Comparison of ENCODE assay signal across 8 cellular contexts in the genomic region with DNA sequence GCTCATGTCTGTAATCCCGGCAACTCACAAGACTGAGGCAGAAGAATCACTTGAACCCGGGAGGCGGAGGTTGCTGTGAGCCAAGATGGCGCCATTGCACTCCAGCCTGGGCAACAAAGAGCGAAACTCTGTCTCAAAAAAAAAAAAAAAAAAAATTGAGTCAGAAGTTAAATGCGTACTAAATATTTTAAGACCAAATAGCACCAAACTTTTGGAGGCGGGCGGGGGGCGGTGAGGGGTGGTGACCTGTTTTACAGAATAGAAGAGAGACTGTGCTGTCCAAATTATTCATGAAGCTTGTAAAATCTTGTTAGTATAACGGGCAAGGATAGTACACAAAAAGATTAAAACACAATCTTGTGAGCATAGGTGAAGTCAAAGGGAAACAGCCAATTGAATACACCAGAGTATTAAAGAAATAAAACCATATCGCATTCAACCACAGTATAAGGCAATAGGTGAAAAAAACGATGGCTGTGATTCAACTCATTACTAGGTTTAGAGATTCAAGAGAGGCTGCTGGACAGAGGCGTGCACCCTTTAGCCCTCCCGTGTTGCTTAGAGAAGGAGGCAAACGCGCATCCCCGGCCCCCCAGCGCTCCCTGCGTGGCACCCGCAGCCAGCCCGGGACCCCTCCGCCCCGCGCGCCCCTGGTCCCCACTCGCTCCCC. TPM values are rescaled to one million over a fixed set of nuclear protein-coding genes. Genes with fewer than 3 reads are reported as not detected.
A peak's percentile ranks its signal among the peaks of the same experiment; 100 is the strongest.
DNase-seq lines count a peak whose midpoint lies in the region; ATAC-seq and TF ChIP-seq lines count a peak whose summit lies in the region.

No MANE protein-coding gene starts in this region.

- H3K27ac Mint-ChIP-seq in activated naive CD4-positive, alpha-beta T cell treated with anti-CD3 and anti-CD28 coated beads, Interleukin-2, amount 10 ng/mL, durations not matched to agents 7 days and 5 days: peak overlapping the region; percentile 100

- peaks cover 36% of the 10 kb centered on the region for H3K36me3 ChIP-seq in HUES6 (ENCODE audit: control insufficient read depth, insufficient read depth, low read length)
- H3K36me3 ChIP-seq in right atrium auricular region: peaks cover 23% of the 10 kb centered on the region
- H3K36me3 ChIP-seq in skeletal muscle satellite cell (ENCODE audit: insufficient read depth, low read length): peaks cover 6% of the 10 kb centered on the region

- H3K4me2 ChIP-seq in skeletal muscle satellite cell (ENCODE audit: low read length): peak overlapping the region; percentile 88

- peaks cover 60% of the 10 kb centered on the region for H3K36me3 Mint-ChIP-seq in activated naive CD4-positive, alpha-beta T cell treated with anti-CD3 and anti-CD28 coated beads, Interleukin-2, amount 10 ng/mL, durations not matched to agents 7 days and 5 days

- no peaks in the 10 kb centered on the region for H3K27me3 Mint-ChIP-seq in activated naive CD4-positive, alpha-beta T cell treated with anti-CD3 and anti-CD28 coated beads, Interleukin-2, amount 10 ng/mL, durations not matched to agents 7 days and 5 days

- H3K27ac ChIP-seq in HUES6 (ENCODE audit: low read depth, low read length) (peak overlapping the region; percentile 93), right atrium auricular region (peak overlapping the region; percentile 96 to 98)

- H3K4me1 Mint-ChIP-seq in activated naive CD4-positive, alpha-beta T cell treated with anti-CD3 and anti-CD28 coated beads, Interleukin-2, amount 10 ng/mL, durations not matched to agents 7 days and 5 days: peaks cover 24% of the 10 kb centered on the region

- ATAC-seq in HG03432 (IDR thresholded peaks at IDR 0.05; ENCODE audit: unreplicated experiment): no peak
- no peak for ATAC-seq in GM18909 (IDR thresholded peaks at IDR 0.05; ENCODE audit: poor library complexity, unreplicated experiment)
- no peak for ATAC-seq in HG03571 (IDR thresholded peaks at IDR 0.05; ENCODE audit: unreplicated experiment)

- peaks cover 38% of the 10 kb centered on the region for H3K9me3 Mint-ChIP-seq in activated naive CD4-positive, alpha-beta T cell treated with anti-CD3 and anti-CD28 coated beads, Interleukin-2, amount 10 ng/mL, durations not matched to agents 7 days and 5 days

- H3K27me3 ChIP-seq in HUES6 (ENCODE audit: control insufficient read depth, insufficient read depth, low read length) (no peaks in the 10 kb centered on the region), right atrium auricular region (no peaks in the 10 kb centered on the region), skeletal muscle satellite cell (ENCODE audit: control insufficient read depth, insufficient read depth, low read length) (no peaks in the 10 kb centered on the region)

- peaks cover 52% of the 10 kb centered on the region for H3K9me3 ChIP-seq in HUES6 (ENCODE audit: control insufficient read depth, insufficient read depth, low read depth, low read length)
- H3K9me3 ChIP-seq in right atrium auricular region: peaks cover 5 to 73% of the 10 kb centered on the region in 2 donors
- peaks cover 5% of the 10 kb centered on the region for H3K9me3 ChIP-seq in skeletal muscle satellite cell (replicated peaks; ENCODE audit: low read length)

- peak overlapping the region; percentile 67 for H3K4me3 ChIP-seq in GM08714 (ENCODE audit: low read length)
- peak overlapping the region; percentile 78 for H3K4me3 ChIP-seq in HUES6 (ENCODE audit: low read depth, low read length)
- peak overlapping the region; percentile 78 to 93 for H3K4me3 ChIP-seq in right atrium auricular region
- H3K4me3 ChIP-seq in skeletal muscle satellite cell (ENCODE audit: low read length): peak overlapping the region; percentile 96

- no peak for TF ChIP-seq CTCF in right atrium auricular region (IDR thresholded peaks at IDR 0.05)

- H3K9ac ChIP-seq in HUES6 (ENCODE audit: low read length) (peak overlapping the region; percentile 89), skeletal muscle satellite cell (ENCODE audit: low read depth, low read length) (peak overlapping the region; percentile 88)

- CTCF ChIA-PET in activated naive CD4-positive, alpha-beta T cell treated with anti-CD3 and anti-CD28 coated beads, Interleukin-2, amount 10 ng/mL, durations not matched to agents 7 days and 5 days (lab: Charles Lee): no interaction called here

- peak overlapping the region; percentile 96 for H3K4me3 Mint-ChIP-seq in activated naive CD4-positive, alpha-beta T cell treated with anti-CD3 and anti-CD28 coated beads, Interleukin-2, amount 10 ng/mL, durations not matched to agents 7 days and 5 days

- H3K4me1 ChIP-seq in HUES6 (ENCODE audit: control insufficient read depth, insufficient read depth, low read length): no peaks in the 10 kb centered on the region
- peaks cover 0 to 18% of the 10 kb centered on the region in 2 donors for H3K4me1 ChIP-seq in right atrium auricular region
- H3K4me1 ChIP-seq in skeletal muscle satellite cell (ENCODE audit: control insufficient read depth, insufficient read depth, low read length): no peaks in the 10 kb centered on the region

- peak; percentile 37 for DNase-seq in activated naive CD4-positive, alpha-beta T cell treated with anti-CD3 and anti-CD28 coated beads, Interleukin-2, amount 10 ng/mL, durations not matched to agents 7 days and 5 days
- DNase-seq in right atrium auricular region (ENCODE audit: low spot score): no peak

RNA-seq across cellular contexts. Expression of gene ZNF891, which starts 0.6 kb away (rescaled TPM):
- 1 to 10 TPM in 1 of 2 donors, under 1 TPM in 1; 0.82 to 1.1 TPM for total RNA-seq in right atrium auricular region
- 0.76 and 0.87 TPM in 2 replicates for total RNA-seq in skeletal muscle satellite cell (2012; rRNA removed)

RNA-seq across cellular contexts. Expression of gene ZNF10, which starts 0.9 kb away (rescaled TPM):
- 1 to 10 TPM; 6.8 to 9.8 TPM for total RNA-seq in right atrium auricular region
- 2.0 and 3.3 TPM in 2 replicates for total RNA-seq in skeletal muscle satellite cell (2012; rRNA removed)

RNA-seq across cellular contexts. Expression of gene ZNF140, which starts 48.8 kb away (rescaled TPM):
- 1 to 10 TPM; 6.1 TPM for total RNA-seq in right atrium auricular region
- total RNA-seq in skeletal muscle satellite cell (2012; rRNA removed): 16.4 and 17.0 TPM in 2 replicates

RNA-seq across cellular contexts. Expression of gene ZNF268, which starts 51.8 kb away (rescaled TPM):
- total RNA-seq in right atrium auricular region: 10 to 100 TPM in 1 of 2 donors, 1 to 10 TPM in 1; 6.5 to 10.6 TPM
- 14.4 and 16.5 TPM in 2 replicates for total RNA-seq in skeletal muscle satellite cell (2012; rRNA removed)
